1 cellular context compared by ENCODE assay signal in the genomic region with DNA sequence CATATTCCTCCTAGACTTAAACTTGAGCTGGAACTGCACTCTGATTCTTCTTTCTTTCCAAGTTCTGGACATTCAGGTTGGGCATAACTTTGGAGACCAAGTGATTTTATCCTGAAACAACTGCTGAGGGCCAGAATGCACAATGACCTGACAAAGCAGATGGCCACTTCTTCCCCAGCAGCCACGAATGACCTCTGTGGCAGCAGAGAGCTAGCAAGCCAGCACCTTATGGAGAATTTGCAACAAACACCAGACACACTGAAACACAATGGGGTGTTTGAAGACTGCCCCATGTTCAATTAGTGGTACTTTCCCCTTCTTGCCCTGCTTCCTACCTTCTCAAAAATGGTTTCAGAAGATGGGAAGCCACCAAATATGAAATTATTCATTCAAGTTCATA.
TF ChIP-seq lines count a peak whose summit lies in the region.

No MANE protein-coding gene starts in this region.

TF ChIP-seq in HEK293, 187 proteins besides CTCF, POLR2A, EP300 and RAD21 (continued from another document):
- TF ChIP-seq ZNF518A (tag by site-specific recombination; conservative IDR thresholded peaks at IDR 0.05; ENCODE audit: low read depth) (no peak), ZNF747 (tag by site-specific recombination; IDR thresholded peaks at IDR 0.05) (no peak), ZNF23 (tag by site-specific recombination; IDR thresholded peaks at IDR 0.05; ENCODE audit: borderline replicate concordance) (no peak), ZNF223 (tag by site-specific recombination; IDR thresholded peaks at IDR 0.05) (no peak), ZNF155 (tag by site-specific recombination; IDR thresholded peaks at IDR 0.05) (no peak), ZNF555 (tag by site-specific recombination; conservative IDR thresholded peaks at IDR 0.05) (no peak), ZNF10 (tag by site-specific recombination; IDR thresholded peaks at IDR 0.05) (no peak), ZNF311 (tag by site-specific recombination; IDR thresholded peaks at IDR 0.05; ENCODE audit: borderline replicate concordance) (no peak), SP2 (tag by site-specific recombination; IDR thresholded peaks at IDR 0.05) (no peak)
- TF ChIP-seq, protein P1, sequence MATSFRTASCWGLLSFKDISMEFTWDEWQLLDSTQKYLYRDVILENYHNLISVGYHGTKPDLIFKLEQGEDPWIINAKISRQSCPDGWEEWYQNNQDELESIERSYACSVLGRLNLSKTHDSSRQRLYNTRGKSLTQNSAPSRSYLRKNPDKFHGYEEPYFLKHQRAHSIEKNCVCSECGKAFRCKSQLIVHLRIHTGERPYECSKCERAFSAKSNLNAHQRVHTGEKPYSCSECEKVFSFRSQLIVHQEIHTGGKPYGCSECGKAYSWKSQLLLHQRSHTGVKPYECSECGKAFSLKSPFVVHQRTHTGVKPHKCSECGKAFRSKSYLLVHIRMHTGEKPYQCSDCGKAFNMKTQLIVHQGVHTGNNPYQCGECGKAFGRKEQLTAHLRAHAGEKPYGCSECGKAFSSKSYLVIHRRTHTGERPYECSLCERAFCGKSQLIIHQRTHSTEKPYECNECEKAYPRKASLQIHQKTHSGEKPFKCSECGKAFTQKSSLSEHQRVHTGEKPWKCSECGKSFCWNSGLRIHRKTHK (tag by site-specific recombination; IDR thresholded peaks at IDR 0.05) = no peak
